Comparison of ENCODE assay signal across 12 cellular contexts in the genomic region with DNA sequence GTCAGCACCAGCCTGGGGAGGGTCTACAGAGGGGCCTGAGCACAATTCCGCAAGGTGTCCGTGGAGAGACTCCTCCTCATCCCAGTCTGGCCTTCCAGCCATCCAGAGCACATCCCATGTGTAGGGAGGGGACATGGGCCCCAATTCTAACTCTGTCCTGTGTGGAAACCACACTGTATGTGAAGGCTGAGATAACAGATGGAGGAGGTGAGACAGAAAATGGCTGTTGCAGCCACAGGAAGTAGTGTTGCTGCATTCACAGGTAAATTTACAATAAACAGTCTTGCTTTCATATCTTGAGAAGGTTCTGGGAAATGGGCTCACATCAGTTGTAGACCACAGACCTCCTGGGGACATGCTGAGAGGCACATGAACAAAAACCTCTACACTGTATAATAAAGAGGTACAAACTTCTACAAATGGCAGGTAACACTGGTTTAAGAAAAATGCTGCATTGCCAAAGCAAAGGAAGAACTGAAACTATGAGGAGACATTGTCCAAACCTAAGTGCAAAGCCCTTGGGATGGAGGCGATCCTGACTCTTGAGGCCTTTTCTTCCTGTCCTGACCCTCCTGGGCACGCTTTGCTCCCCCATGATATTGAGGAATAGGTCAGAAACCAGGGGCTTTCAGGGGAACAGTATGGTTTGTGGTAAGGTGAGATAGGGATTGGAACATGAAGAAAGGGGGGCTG. TPM values are rescaled to one million over a fixed set of nuclear protein-coding genes. Genes with fewer than 3 reads are reported as not detected.
DNase-seq lines count a peak whose midpoint lies in the region; ATAC-seq, FAIRE-seq and TF ChIP-seq lines count a peak whose summit lies in the region.
"Had no signal": no experiment of that assay in that cellular context is flagged by ENCODE, and none has a peak within 500 bp of the region (broad histone marks: within the 10 kb centered on the region; RNA-seq: fewer than 3 reads in every experiment).

No MANE protein-coding gene starts in this region.

- peaks cover 6% of the 10 kb centered on the region for H3K9me3 Mint-ChIP-seq in T-helper 1 cell treated with Interleukin-12 subunit alpha and Interleukin-12 subunit beta and Interleukin-4 antibody, amounts not matched to agents 30 μg/mL and 1 μg/mL, for 36 hours
- H3K9me3 Mint-ChIP-seq in memory B cell: peaks cover 2% of the 10 kb centered on the region

- peak overlapping the region; percentile 97 for H3K27ac Mint-ChIP-seq in T-helper 1 cell treated with Interleukin-12 subunit alpha and Interleukin-12 subunit beta and Interleukin-4 antibody, amounts not matched to agents 30 μg/mL and 1 μg/mL, for 36 hours
- H3K27ac Mint-ChIP-seq in memory B cell: peak overlapping the region; percentile 11

- ATAC-seq in GM21447 (IDR thresholded peaks at IDR 0.05; ENCODE audit: unreplicated experiment) (peak; percentile 41), memory B cell (ENCODE audit: low read depth) (peak; percentile 39)
- ATAC-seq: HCT116 had no signal

- peaks cover 28% of the 10 kb centered on the region for H3K36me3 Mint-ChIP-seq in T-helper 1 cell treated with Interleukin-12 subunit alpha and Interleukin-12 subunit beta and Interleukin-4 antibody, amounts not matched to agents 30 μg/mL and 1 μg/mL, for 36 hours (ENCODE audit: low read depth)
- H3K36me3 Mint-ChIP-seq in memory B cell: peaks cover 2% of the 10 kb centered on the region

- DNase-seq in GM12891 (ENCODE audit: insufficient read length, low spot score) (no peak), memory B cell (ENCODE audit: low spot score in 2 of 2) (no peak), DMS153 treated with DMSO at 0.1 percent for 48 hours (lab: John Stamatoyannopoulos, UW; ENCODE audit: unreplicated experiment) (no peak), NCI-H2081 (lab: John Stamatoyannopoulos, UW) (no peak), SIG-M5 treated with dmso at 0.1 percent for 504 hours (lab: John Stamatoyannopoulos, UW; ENCODE audit: unreplicated experiment) (no peak), posterior cingulate gyrus (no peak)
- DNase-seq: foreskin fibroblast, kidney, NCI-H2171 treated with DMSO at 0.1 percent for 48 hours had no signal

- peaks cover 71% of the 10 kb centered on the region for H3K4me1 Mint-ChIP-seq in T-helper 1 cell treated with Interleukin-12 subunit alpha and Interleukin-12 subunit beta and Interleukin-4 antibody, amounts not matched to agents 30 μg/mL and 1 μg/mL, for 36 hours (ENCODE audit: low read depth)
- peaks cover 18% of the 10 kb centered on the region for H3K4me1 Mint-ChIP-seq in memory B cell

- no peaks in the 10 kb centered on the region for H3K27me3 Mint-ChIP-seq in T-helper 1 cell treated with Interleukin-12 subunit alpha and Interleukin-12 subunit beta and Interleukin-4 antibody, amounts not matched to agents 30 μg/mL and 1 μg/mL, for 36 hours (ENCODE audit: low read depth)
- peaks cover 3% of the 10 kb centered on the region for H3K27me3 Mint-ChIP-seq in memory B cell

- intact Hi-C loops in posterior cingulate gyrus (cut with DNase I): no loop called here

- peak; percentile 91 for FAIRE-seq in GM12891 (lab: Jason Lieb, UNC)
- FAIRE-seq: kidney had no signal

- peak overlapping the region; percentile 70 for H3K4me3 Mint-ChIP-seq in T-helper 1 cell treated with Interleukin-12 subunit alpha and Interleukin-12 subunit beta and Interleukin-4 antibody, amounts not matched to agents 30 μg/mL and 1 μg/mL, for 36 hours
- no peak overlapping the region for H3K4me3 Mint-ChIP-seq in memory B cell

- no peak for TF ChIP-seq POLR2A in GM12891 (IDR thresholded peaks at IDR 0.05; ENCODE audit: low read depth, low read length)

TF ChIP-seq in GM12891, 5 proteins besides CTCF, POLR2A, EP300 and RAD21:
- peak; percentile 66 for TF ChIP-seq SPI1 (IDR thresholded peaks at IDR 0.05; ENCODE audit: low read depth, low read length)
- no peak for TF ChIP-seq PAX5 (IDR thresholded peaks at IDR 0.05; ENCODE audit: insufficient read depth, low read length, severe bottlenecking)

RNA-seq across cellular contexts. Expression of a gene that starts 21.6 kb away (rescaled TPM):
- 25.9 TPM for polyA plus RNA-seq in GM12891 (2012; ENCODE audit: low read depth, missing spikeins)

RNA-seq across cellular contexts. Expression of a gene that starts 31.8 kb away (rescaled TPM):
- 25.1 TPM for polyA plus RNA-seq in GM12891 (2012; ENCODE audit: low read depth, missing spikeins)

RNA-seq across cellular contexts. Expression of a gene that starts 52.5 kb away (rescaled TPM):
- 1.2 TPM for polyA plus RNA-seq in GM12891 (2012; ENCODE audit: low read depth, missing spikeins)
